Comparison of ENCODE assay signal across 1 cellular context in the genomic region with DNA sequence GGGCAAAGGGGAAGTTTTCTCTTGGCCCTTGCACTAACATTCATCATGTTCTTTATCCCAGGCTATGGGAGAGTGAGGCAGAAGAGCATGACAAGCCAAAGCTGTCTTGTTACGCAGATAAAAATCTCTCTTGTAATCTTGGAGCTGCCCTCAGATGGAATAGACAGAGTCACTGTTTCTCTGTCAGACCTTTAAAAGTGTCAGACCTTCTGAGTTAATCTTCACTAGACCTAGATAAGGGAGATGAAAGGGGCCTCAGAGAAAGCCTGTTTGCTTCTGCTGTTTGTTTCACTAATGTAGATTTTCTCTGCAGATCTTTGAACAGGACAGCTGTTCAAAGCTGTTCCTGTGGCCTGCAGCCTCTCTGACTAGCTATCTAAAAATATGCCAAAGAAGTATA.
TF ChIP-seq lines count a peak whose summit lies in the region.

No MANE protein-coding gene starts in this region.

TF ChIP-seq in HepG2, 621 proteins besides CTCF, POLR2A, EP300 and RAD21 (continued from another document and continues in another):
- TF ChIP-seq, protein P1, sequence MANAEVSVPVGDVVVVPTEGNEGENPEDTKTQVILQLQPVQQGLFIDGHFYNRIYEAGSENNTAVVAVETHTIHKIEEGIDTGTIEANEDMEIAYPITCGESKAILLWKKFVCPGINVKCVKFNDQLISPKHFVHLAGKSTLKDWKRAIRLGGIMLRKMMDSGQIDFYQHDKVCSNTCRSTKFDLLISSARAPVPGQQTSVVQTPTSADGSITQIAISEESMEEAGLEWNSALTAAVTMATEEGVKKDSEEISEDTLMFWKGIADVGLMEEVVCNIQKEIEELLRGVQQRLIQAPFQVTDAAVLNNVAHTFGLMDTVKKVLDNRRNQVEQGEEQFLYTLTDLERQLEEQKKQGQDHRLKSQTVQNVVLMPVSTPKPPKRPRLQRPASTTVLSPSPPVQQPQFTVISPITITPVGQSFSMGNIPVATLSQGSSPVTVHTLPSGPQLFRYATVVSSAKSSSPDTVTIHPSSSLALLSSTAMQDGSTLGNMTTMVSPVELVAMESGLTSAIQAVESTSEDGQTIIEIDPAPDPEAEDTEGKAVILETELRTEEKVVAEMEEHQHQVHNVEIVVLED (CRISPR knock-in tag; IDR thresholded peaks at IDR 0.05; ENCODE audit: borderline replicate concordance): 0 out of 2 replicates have a peak, but pooled peaks have one; percentile 21
- TF ChIP-seq TCF7 (IDR thresholded peaks at IDR 0.05; ENCODE audit: low read depth): peak; percentile 95
- TF ChIP-seq CAMTA2 (CRISPR knock-in tag; IDR thresholded peaks at IDR 0.05; ENCODE audit: borderline replicate concordance): no peak
- peak; percentile 75; the same call in 1 of the 2 replicates for TF ChIP-seq ZFP90 (CRISPR knock-in tag; IDR thresholded peaks at IDR 0.05; ENCODE audit: borderline replicate concordance)
- peak; percentile 49; the same call in 1 of the 2 replicates for TF ChIP-seq MEIS2 (CRISPR knock-in tag; IDR thresholded peaks at IDR 0.05)
- peak; percentile 26; the same call in 1 of the 2 replicates for TF ChIP-seq ZMYM3 (CRISPR knock-in tag; IDR thresholded peaks at IDR 0.05)
- peak; percentile 69 for TF ChIP-seq FOXA3 (CRISPR knock-in tag; IDR thresholded peaks at IDR 0.05)
- peak; percentile 61; the same call in 1 of the 2 replicates for TF ChIP-seq ZNF7 (CRISPR knock-in tag; IDR thresholded peaks at IDR 0.05)
- TF ChIP-seq, protein P2, sequence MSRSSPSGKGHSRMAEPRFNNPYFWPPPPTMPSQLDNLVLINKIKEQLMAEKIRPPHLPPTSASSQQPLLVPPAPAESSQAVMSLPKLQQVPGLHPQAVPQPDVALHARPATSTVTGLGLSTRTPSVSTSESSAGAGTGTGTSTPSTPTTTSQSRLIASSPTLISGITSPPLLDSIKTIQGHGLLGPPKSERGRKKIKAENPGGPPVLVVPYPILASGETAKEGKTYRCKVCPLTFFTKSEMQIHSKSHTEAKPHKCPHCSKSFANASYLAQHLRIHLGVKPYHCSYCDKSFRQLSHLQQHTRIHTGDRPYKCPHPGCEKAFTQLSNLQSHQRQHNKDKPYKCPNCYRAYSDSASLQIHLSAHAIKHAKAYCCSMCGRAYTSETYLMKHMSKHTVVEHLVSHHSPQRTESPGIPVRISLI (CRISPR knock-in tag; IDR thresholded peaks at IDR 0.05; ENCODE audit: borderline replicate concordance): no peak
- TF ChIP-seq, protein P3, sequence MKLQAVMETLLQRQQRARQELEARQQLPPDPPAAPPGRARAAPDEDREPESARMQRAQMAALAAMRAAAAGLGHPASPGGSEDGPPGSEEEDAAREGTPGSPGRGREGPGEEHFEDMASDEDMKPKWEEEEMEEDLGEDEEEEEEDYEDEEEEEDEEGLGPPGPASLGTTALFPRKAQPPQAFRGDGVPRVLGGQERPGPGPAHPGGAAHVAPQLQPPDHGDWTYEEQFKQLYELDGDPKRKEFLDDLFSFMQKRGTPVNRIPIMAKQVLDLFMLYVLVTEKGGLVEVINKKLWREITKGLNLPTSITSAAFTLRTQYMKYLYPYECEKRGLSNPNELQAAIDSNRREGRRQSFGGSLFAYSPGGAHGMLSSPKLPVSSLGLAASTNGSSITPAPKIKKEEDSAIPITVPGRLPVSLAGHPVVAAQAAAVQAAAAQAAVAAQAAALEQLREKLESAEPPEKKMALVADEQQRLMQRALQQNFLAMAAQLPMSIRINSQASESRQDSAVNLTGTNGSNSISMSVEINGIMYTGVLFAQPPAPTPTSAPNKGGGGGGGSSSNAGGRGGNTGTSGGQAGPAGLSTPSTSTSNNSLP (IDR thresholded peaks at IDR 0.05; ENCODE audit: low read depth, low read length): no peak
- TF ChIP-seq, protein P4, sequence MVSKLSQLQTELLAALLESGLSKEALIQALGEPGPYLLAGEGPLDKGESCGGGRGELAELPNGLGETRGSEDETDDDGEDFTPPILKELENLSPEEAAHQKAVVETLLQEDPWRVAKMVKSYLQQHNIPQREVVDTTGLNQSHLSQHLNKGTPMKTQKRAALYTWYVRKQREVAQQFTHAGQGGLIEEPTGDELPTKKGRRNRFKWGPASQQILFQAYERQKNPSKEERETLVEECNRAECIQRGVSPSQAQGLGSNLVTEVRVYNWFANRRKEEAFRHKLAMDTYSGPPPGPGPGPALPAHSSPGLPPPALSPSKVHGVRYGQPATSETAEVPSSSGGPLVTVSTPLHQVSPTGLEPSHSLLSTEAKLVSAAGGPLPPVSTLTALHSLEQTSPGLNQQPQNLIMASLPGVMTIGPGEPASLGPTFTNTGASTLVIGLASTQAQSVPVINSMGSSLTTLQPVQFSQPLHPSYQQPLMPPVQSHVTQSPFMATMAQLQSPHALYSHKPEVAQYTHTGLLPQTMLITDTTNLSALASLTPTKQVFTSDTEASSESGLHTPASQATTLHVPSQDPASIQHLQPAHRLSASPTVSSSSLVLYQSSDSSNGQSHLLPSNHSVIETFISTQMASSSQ (IDR thresholded peaks at IDR 0.05; ENCODE audit: low read depth): peak; percentile 90
- TF ChIP-seq, protein P4 (CRISPR knock-in tag; IDR thresholded peaks at IDR 0.05; ENCODE audit: borderline replicate concordance): peak; percentile 97
- peak; percentile 71 for TF ChIP-seq RXRB (CRISPR knock-in tag; IDR thresholded peaks at IDR 0.05; ENCODE audit: borderline replicate concordance)
- no peak for TF ChIP-seq TSC22D2 (CRISPR knock-in tag; IDR thresholded peaks at IDR 0.05; ENCODE audit: borderline replicate concordance)
- 0 out of 2 replicates have a peak, but pooled peaks have one; percentile 11 for TF ChIP-seq FOSL2 (CRISPR knock-in tag; IDR thresholded peaks at IDR 0.05)
- TF ChIP-seq DNMT3B (CRISPR knock-in tag; conservative IDR thresholded peaks at IDR 0.05): no peak
- TF ChIP-seq ZNF292 (CRISPR knock-in tag; IDR thresholded peaks at IDR 0.05; ENCODE audit: borderline replicate concordance, low read depth): peak; percentile 78; the same call in 1 of the 2 replicates
- TF ChIP-seq IRF2 (CRISPR knock-in tag; IDR thresholded peaks at IDR 0.05): 0 out of 2 replicates have a peak, but pooled peaks have one; percentile 20
- TF ChIP-seq, protein P5, sequence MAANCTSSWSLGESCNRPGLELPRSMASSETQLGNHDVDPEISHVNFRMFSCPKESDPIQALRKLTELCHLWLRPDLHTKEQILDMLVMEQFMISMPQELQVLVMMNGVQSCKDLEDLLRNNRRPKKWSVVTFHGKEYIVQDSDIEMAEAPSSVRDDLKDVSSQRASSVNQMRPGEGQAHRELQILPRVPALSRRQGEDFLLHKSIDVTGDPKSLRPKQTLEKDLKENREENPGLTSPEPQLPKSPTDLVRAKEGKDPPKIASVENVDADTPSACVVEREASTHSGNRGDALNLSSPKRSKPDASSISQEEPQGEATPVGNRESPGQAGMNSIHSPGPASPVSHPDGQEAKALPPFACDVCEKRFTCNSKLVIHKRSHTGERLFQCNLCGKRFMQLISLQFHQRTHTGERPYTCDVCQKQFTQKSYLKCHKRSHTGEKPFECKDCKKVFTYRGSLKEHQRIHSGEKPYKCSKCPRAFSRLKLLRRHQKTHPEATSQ (CRISPR knock-in tag; IDR thresholded peaks at IDR 0.05; ENCODE audit: borderline replicate concordance): 0 out of 2 replicates have a peak, but pooled peaks have one; percentile 46
- peak; percentile 60; the same call in 1 of the 2 replicates for TF ChIP-seq NAIF1 (CRISPR knock-in tag; IDR thresholded peaks at IDR 0.05; ENCODE audit: borderline replicate concordance)
- TF ChIP-seq, protein P6, sequence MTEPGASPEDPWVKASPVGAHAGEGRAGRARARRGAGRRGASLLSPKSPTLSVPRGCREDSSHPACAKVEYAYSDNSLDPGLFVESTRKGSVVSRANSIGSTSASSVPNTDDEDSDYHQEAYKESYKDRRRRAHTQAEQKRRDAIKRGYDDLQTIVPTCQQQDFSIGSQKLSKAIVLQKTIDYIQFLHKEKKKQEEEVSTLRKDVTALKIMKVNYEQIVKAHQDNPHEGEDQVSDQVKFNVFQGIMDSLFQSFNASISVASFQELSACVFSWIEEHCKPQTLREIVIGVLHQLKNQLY (CRISPR knock-in tag; IDR thresholded peaks at IDR 0.05): 0 out of 2 replicates have a peak, but pooled peaks have one; percentile 55
- peak; percentile 95 for TF ChIP-seq ISL2 (CRISPR knock-in tag; IDR thresholded peaks at IDR 0.05)
- TF ChIP-seq, protein P7, sequence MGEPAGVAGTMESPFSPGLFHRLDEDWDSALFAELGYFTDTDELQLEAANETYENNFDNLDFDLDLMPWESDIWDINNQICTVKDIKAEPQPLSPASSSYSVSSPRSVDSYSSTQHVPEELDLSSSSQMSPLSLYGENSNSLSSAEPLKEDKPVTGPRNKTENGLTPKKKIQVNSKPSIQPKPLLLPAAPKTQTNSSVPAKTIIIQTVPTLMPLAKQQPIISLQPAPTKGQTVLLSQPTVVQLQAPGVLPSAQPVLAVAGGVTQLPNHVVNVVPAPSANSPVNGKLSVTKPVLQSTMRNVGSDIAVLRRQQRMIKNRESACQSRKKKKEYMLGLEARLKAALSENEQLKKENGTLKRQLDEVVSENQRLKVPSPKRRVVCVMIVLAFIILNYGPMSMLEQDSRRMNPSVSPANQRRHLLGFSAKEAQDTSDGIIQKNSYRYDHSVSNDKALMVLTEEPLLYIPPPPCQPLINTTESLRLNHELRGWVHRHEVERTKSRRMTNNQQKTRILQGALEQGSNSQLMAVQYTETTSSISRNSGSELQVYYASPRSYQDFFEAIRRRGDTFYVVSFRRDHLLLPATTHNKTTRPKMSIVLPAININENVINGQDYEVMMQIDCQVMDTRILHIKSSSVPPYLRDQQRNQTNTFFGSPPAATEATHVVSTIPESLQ (CRISPR knock-in tag; conservative IDR thresholded peaks at IDR 0.05): no peak
- TF ChIP-seq ZNF124 (CRISPR knock-in tag; IDR thresholded peaks at IDR 0.05): peak; percentile 79; the same call in 1 of the 2 replicates
- TF ChIP-seq DPF2 (CRISPR knock-in tag; IDR thresholded peaks at IDR 0.05; ENCODE audit: borderline replicate concordance, low read depth): peak; percentile 57; the same call in 1 of the 2 replicates
- peak; percentile 90 for TF ChIP-seq PITX1 (CRISPR knock-in tag; IDR thresholded peaks at IDR 0.05)
- peak; percentile 38; the same call in 1 of the 2 replicates for TF ChIP-seq ZNF556 (CRISPR knock-in tag; IDR thresholded peaks at IDR 0.05; ENCODE audit: borderline replicate concordance)
- TF ChIP-seq ZNF563 (CRISPR knock-in tag; IDR thresholded peaks at IDR 0.05): no peak
- TF ChIP-seq EHMT2 (IDR thresholded peaks at IDR 0.05; ENCODE audit: borderline replicate concordance, low read depth, low read length): peak; percentile 20; the same call in 1 of the 2 replicates
- TF ChIP-seq NFYB (CRISPR knock-in tag; IDR thresholded peaks at IDR 0.05): no peak
- no peak for TF ChIP-seq ZMAT3 (CRISPR knock-in tag; conservative IDR thresholded peaks at IDR 0.05)
- TF ChIP-seq, protein P8, sequence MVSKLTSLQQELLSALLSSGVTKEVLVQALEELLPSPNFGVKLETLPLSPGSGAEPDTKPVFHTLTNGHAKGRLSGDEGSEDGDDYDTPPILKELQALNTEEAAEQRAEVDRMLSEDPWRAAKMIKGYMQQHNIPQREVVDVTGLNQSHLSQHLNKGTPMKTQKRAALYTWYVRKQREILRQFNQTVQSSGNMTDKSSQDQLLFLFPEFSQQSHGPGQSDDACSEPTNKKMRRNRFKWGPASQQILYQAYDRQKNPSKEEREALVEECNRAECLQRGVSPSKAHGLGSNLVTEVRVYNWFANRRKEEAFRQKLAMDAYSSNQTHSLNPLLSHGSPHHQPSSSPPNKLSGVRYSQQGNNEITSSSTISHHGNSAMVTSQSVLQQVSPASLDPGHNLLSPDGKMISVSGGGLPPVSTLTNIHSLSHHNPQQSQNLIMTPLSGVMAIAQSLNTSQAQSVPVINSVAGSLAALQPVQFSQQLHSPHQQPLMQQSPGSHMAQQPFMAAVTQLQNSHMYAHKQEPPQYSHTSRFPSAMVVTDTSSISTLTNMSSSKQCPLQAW (CRISPR knock-in tag; IDR thresholded peaks at IDR 0.05): peak; percentile 68
- TF ChIP-seq, protein P9, sequence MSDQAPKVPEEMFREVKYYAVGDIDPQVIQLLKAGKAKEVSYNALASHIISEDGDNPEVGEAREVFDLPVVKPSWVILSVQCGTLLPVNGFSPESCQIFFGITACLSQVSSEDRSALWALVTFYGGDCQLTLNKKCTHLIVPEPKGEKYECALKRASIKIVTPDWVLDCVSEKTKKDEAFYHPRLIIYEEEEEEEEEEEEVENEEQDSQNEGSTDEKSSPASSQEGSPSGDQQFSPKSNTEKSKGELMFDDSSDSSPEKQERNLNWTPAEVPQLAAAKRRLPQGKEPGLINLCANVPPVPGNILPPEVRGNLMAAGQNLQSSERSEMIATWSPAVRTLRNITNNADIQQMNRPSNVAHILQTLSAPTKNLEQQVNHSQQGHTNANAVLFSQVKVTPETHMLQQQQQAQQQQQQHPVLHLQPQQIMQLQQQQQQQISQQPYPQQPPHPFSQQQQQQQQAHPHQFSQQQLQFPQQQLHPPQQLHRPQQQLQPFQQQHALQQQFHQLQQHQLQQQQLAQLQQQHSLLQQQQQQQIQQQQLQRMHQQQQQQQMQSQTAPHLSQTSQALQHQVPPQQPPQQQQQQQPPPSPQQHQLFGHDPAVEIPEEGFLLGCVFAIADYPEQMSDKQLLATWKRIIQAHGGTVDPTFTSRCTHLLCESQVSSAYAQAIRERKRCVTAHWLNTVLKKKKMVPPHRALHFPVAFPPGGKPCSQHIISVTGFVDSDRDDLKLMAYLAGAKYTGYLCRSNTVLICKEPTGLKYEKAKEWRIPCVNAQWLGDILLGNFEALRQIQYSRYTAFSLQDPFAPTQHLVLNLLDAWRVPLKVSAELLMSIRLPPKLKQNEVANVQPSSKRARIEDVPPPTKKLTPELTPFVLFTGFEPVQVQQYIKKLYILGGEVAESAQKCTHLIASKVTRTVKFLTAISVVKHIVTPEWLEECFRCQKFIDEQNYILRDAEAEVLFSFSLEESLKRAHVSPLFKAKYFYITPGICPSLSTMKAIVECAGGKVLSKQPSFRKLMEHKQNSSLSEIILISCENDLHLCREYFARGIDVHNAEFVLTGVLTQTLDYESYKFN (CRISPR knock-in tag; conservative IDR thresholded peaks at IDR 0.05): peak; percentile 96
